In genomic region chr4:8840006-8840793, GRCh38 we compare ENCODE assay signal across 25 cellular contexts. TPM values are rescaled to one million over a fixed set of nuclear protein-coding genes. Genes with fewer than 3 reads are reported as not detected.
DNase-seq lines count a peak whose midpoint lies in the region; ATAC-seq and TF ChIP-seq lines count a peak whose summit lies in the region.
"Had no signal": no experiment of that assay in that cellular context is flagged by ENCODE, and none has a peak within 500 bp of the region (broad histone marks: within the 10 kb centered on the region; RNA-seq: fewer than 3 reads in every experiment).

No MANE protein-coding gene starts in this region.

- H3K9me3 Mint-ChIP-seq in endodermal cell (no peaks in the 10 kb centered on the region), osteocyte (ENCODE audit: unreplicated experiment) (no peaks in the 10 kb centered on the region)
- H3K9me3 Mint-ChIP-seq: activated T-cell treated with anti-CD3 and anti-CD28 coated beads, Interleukin-2, amount 50 U/mL, for 4 hours; CD8-positive, alpha-beta T cell had no signal

- peaks cover 11% of the 10 kb centered on the region for H3K4me1 Mint-ChIP-seq in endodermal cell
- H3K4me1 Mint-ChIP-seq in osteocyte (ENCODE audit: unreplicated experiment), result no peaks in the 10 kb centered on the region
- H3K4me1 Mint-ChIP-seq: naive thymus-derived CD4-positive, alpha-beta T cell had no signal

- H3K27me3 Mint-ChIP-seq in endodermal cell (ENCODE audit: insufficient read depth) (peaks cover 7% of the 10 kb centered on the region), osteocyte (ENCODE audit: unreplicated experiment) (peaks cover 5% of the 10 kb centered on the region)

- intact Hi-C loops in cardiac septum (cut with DNase I), result no loop called here
- intact Hi-C loops in left ventricle myocardium superior (cut with micrococcal nuclease), result no loop called here

- no peaks in the 10 kb centered on the region for H3K4me1 ChIP-seq in endodermal cell (ENCODE audit: control insufficient read depth, insufficient read depth, low read length)
- H3K4me1 ChIP-seq: parathyroid adenoma had no signal

- peaks cover 8% of the 10 kb centered on the region for H3K9me3 ChIP-seq in endodermal cell (ENCODE audit: control insufficient read depth, low read length)

- H3K4me3 ChIP-seq in endodermal cell (ENCODE audit: low read length), result no peak overlapping the region
- H3K4me3 ChIP-seq: K562 had no signal

- no peak overlapping the region for H3K27ac ChIP-seq in endodermal cell (ENCODE audit: low read depth, low read length)
- H3K27ac ChIP-seq: parathyroid adenoma had no signal

- peak; percentile 53 for DNase-seq in cardiac septum (ENCODE audit: low spot score)
- no peak for DNase-seq in left ventricle myocardium superior
- peak; percentile 78 for DNase-seq in endodermal cell
- peak; percentile 67 for DNase-seq in osteocyte (ENCODE audit: extremely low spot score, unreplicated experiment)
- DNase-seq in COLO829 (ENCODE audit: low spot score), result no peak
- DNase-seq in GOT3 (lab: John Stamatoyannopoulos, UW), result no peak
- DNase-seq in OCI-M1 (lab: John Stamatoyannopoulos, UW), result no peak
- DNase-seq: activated CD4-positive, alpha-beta T cell treated with anti-CD3 and anti-CD28 coated beads, Interleukin-2, amount 50 U/mL, for 4 hours; activated T-cell treated with anti-CD3 and anti-CD28 coated beads, Interleukin-2, amount 50 U/mL, for 4 hours; cortex of kidney; foreskin fibroblast; hippocampal formation; MV-4-11; naive thymus-derived CD4-positive, alpha-beta T cell; NCI-H2081 treated with DMSO at 0.1 percent for 48 hours; NCI-H510A; small intestine; stimulated activated CD4-positive, alpha-beta T cell treated with anti-CD3 and anti-CD28 coated beads, Interleukin-4, amount 100 ng/mL, for 4 hours had no signal

- H3K36me3 Mint-ChIP-seq in endodermal cell (ENCODE audit: low read depth) (no peaks in the 10 kb centered on the region), osteocyte (ENCODE audit: unreplicated experiment) (no peaks in the 10 kb centered on the region)
- H3K36me3 Mint-ChIP-seq: activated naive CD8-positive, alpha-beta T cell; brain; CD8-positive, alpha-beta T cell; naive thymus-derived CD4-positive, alpha-beta T cell had no signal

- H3K27ac Mint-ChIP-seq in endodermal cell, result no peak overlapping the region
- no peak overlapping the region for H3K27ac Mint-ChIP-seq in osteocyte (ENCODE audit: unreplicated experiment)
- H3K27ac Mint-ChIP-seq: activated naive CD8-positive, alpha-beta T cell; CD8-positive, alpha-beta T cell; naive thymus-derived CD4-positive, alpha-beta T cell had no signal

- H3K9ac ChIP-seq in endodermal cell (ENCODE audit: extremely low read depth, low read length, poor library complexity, severe bottlenecking), result no peak overlapping the region
- H3K9ac ChIP-seq: parathyroid adenoma had no signal

- ATAC-seq in left ventricle myocardium superior (no peak), GM21447 (IDR thresholded peaks at IDR 0.05; ENCODE audit: unreplicated experiment) (no peak)
- ATAC-seq: activated T-cell treated with anti-CD3 and anti-CD28 coated beads, Interleukin-2, amount 50 U/mL, for 4 hours; CD8-positive, alpha-beta T cell; K562; naive thymus-derived CD4-positive, alpha-beta T cell had no signal

- H3K36me3 ChIP-seq in endodermal cell (ENCODE audit: control insufficient read depth, insufficient read depth, low read length), result no peaks in the 10 kb centered on the region

- H3K4me3 Mint-ChIP-seq in endodermal cell, result no peak overlapping the region
- H3K4me3 Mint-ChIP-seq in osteocyte (ENCODE audit: unreplicated experiment), result no peak overlapping the region
- H3K4me3 Mint-ChIP-seq: activated naive CD8-positive, alpha-beta T cell; activated T-cell treated with anti-CD3 and anti-CD28 coated beads, Interleukin-2, amount 50 U/mL, for 4 hours; brain; CD8-positive, alpha-beta T cell; naive thymus-derived CD4-positive, alpha-beta T cell had no signal

- 89 to 94% methylated on average over 3 to 10 of the region's 10 CpGs for WGBS in endodermal cell (ENCODE audit: insufficient coverage in 1 of 2, insufficient read length in 1 of 2), 2 experiments

- peaks cover 9% of the 10 kb centered on the region for H3K27me3 ChIP-seq in endodermal cell (ENCODE audit: control insufficient read depth, insufficient read depth, low read length, poor library complexity, severe bottlenecking)

- TF ChIP-seq CTCF in endodermal cell (conservative IDR thresholded peaks at IDR 0.05), result peak; percentile 62
- TF ChIP-seq CTCF in osteocyte (IDR thresholded peaks at IDR 0.05), result no peak

RNA-seq across cellular contexts. Expression of gene HMX1, which starts 31.4 kb away (rescaled TPM):
- total RNA-seq in cardiac septum (not detected), left ventricle myocardium superior (not detected), endodermal cell (1 to 10 TPM in 1 of 2 donors, not detected in 1; 1.2 TPM), osteocyte (3.2 and 3.5 TPM in 2 replicates)
- polyA plus RNA-seq in endodermal cell (2013, experiment 1 of 2), result 1.4 TPM
- 0.95 TPM for polyA plus RNA-seq in endodermal cell (2013, experiment 2 of 2)
- total RNA-seq: activated T-cell treated with anti-CD3 and anti-CD28 coated beads, Interleukin-2, amount 50 U/mL, for 4 hours; CD8-positive, alpha-beta T cell; K562; naive thymus-derived CD4-positive, alpha-beta T cell had no signal
- polyA plus RNA-seq: K562; keratinocyte; naive thymus-derived CD4-positive, alpha-beta T cell; small intestine had no signal

Comparison
In these comparisons a context has a peak if more than half of its experiments do, and no peak if none do; other contexts are left out.
1. DNase-seq: peak in cardiac septum (single experiment), endodermal cell (single experiment) and osteocyte (single experiment); none in left ventricle myocardium superior (single experiment), COLO829 (single experiment), GOT3 (single experiment) and OCI-M1 (single experiment).